ENCODE assay signal across 8 cellular contexts in the genomic region with DNA sequence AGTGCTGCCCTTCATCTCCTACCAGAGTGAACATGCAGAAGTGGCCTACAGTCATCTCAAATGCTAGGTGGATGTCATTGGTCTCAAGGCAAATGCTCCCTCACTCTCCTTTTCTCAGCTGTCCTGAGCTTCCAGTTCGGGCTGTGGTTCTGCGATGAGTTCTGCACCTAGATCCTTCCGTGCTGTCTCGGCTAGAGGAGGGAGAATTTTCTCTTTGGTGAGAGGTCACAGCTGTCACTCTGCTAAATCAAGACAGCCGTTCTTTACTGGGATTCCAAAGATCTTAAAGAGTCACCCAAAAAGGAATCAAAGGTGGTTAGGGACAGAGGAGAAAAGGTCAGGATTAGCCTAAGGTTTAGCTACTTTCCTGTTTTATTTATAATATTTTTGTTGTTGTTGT. TPM values are rescaled to one million over a fixed set of nuclear protein-coding genes. Genes with fewer than 3 reads are reported as not detected.
DNase-seq lines count a peak whose midpoint lies in the region; ATAC-seq and TF ChIP-seq lines count a peak whose summit lies in the region.

No MANE protein-coding gene starts in this region.

- H3K27me3 Mint-ChIP-seq in CD8-positive, alpha-beta memory T cell: no peaks in the 10 kb centered on the region
- no peaks in the 10 kb centered on the region for H3K27me3 Mint-ChIP-seq in central memory CD8-positive, alpha-beta T cell
- H3K27me3 Mint-ChIP-seq in nephron (ENCODE audit: low read depth): no peaks in the 10 kb centered on the region

- no peaks in the 10 kb centered on the region for H3K9me3 Mint-ChIP-seq in CD8-positive, alpha-beta memory T cell
- no peaks in the 10 kb centered on the region for H3K9me3 Mint-ChIP-seq in central memory CD8-positive, alpha-beta T cell
- H3K9me3 Mint-ChIP-seq in nephron: no peaks in the 10 kb centered on the region

- TF ChIP-seq CTCF in MM.1S (IDR thresholded peaks at IDR 0.05; ENCODE audit: low read length) (no peak), nephron (IDR thresholded peaks at IDR 0.05; ENCODE audit: unreplicated experiment in 3 of 3) (no peak)

- peaks cover 8% of the 10 kb centered on the region for H3F3A ChIP-seq in MM.1S (ENCODE audit: insufficient read depth, low read length)

- H3K27ac ChIP-seq in CD8-positive, alpha-beta memory T cell (ENCODE audit: low read depth, low read length): no peak overlapping the region
- H3K27ac ChIP-seq in MM.1S (ENCODE audit: low read length): no peak overlapping the region

- DNase-seq in CD8-positive, alpha-beta memory T cell: no peak
- no peak for DNase-seq in MM.1S
- no peak for DNase-seq in central memory CD8-positive, alpha-beta T cell (ENCODE audit: low spot score in 2 of 2)
- no peak for DNase-seq in activated gamma-delta T cell treated with Interleukin-2 at 50 U/mL for 16 hours
- no peak for DNase-seq in NOMO-1 treated with DMSO at 0.1 percent for 48 hours (lab: John Stamatoyannopoulos, UW; ENCODE audit: unreplicated experiment)
- no peak for DNase-seq in DMS153 treated with DMSO at 0.1 percent for 48 hours (lab: John Stamatoyannopoulos, UW; ENCODE audit: unreplicated experiment)

- CTCF ChIA-PET in CD8-positive, alpha-beta memory T cell (lab: Charles Lee): interaction anchor here (0.9 to 1.5 kb wide), 4 partner anchors 18 to 300 kb away, joined by 3 to 6 read pairs (median 3); a partner anchor contains a TSS

- peaks cover 71% of the 10 kb centered on the region for H3K79me2 ChIP-seq in MM.1S (ENCODE audit: low read length)

- peaks cover 0 to 47% (median 11%) of the 10 kb centered on the region in 3 donors for H3K36me3 Mint-ChIP-seq in CD8-positive, alpha-beta memory T cell
- H3K36me3 Mint-ChIP-seq in central memory CD8-positive, alpha-beta T cell (ENCODE audit: insufficient read depth): peaks cover 36% of the 10 kb centered on the region
- peaks cover 22% of the 10 kb centered on the region for H3K36me3 Mint-ChIP-seq in nephron (ENCODE audit: low read depth)

- peaks cover 9% of the 10 kb centered on the region for H3K36me3 ChIP-seq in CD8-positive, alpha-beta memory T cell (ENCODE audit: insufficient read depth, low read length)
- H3K36me3 ChIP-seq in MM.1S (replicated peaks; ENCODE audit: insufficient read depth, low read length): peaks cover 4% of the 10 kb centered on the region; the same call in 1 of the 2 replicates

- no peaks in the 10 kb centered on the region for H3K27me3 ChIP-seq in CD8-positive, alpha-beta memory T cell (ENCODE audit: insufficient read depth, low read length, poor library complexity, severe bottlenecking)
- H3K27me3 ChIP-seq in MM.1S (replicated peaks; ENCODE audit: insufficient read depth, low read length): no peaks in the 10 kb centered on the region

- peak overlapping the region; percentile 86 to 93 (median 92) for H3K4me3 Mint-ChIP-seq in CD8-positive, alpha-beta memory T cell
- peak overlapping the region; percentile 85 for H3K4me3 Mint-ChIP-seq in central memory CD8-positive, alpha-beta T cell
- peak overlapping the region; percentile 76 to 96 (median 90) for H3K4me3 Mint-ChIP-seq in nephron

- H3K4me2 ChIP-seq in MM.1S (ENCODE audit: low read depth, low read length): peak overlapping the region; percentile 60

- H3K9me2 ChIP-seq in MM.1S (replicated peaks; ENCODE audit: insufficient read depth, low read length): no peaks in the 10 kb centered on the region

- peaks cover 34% of the 10 kb centered on the region for H3K4me1 ChIP-seq in CD8-positive, alpha-beta memory T cell (ENCODE audit: insufficient read depth, low read length)
- peaks cover 25% of the 10 kb centered on the region for H3K4me1 ChIP-seq in MM.1S (ENCODE audit: low read length)

- H3K4me3 ChIP-seq in CD8-positive, alpha-beta memory T cell (ENCODE audit: low read length): peak overlapping the region; percentile 18
- no peak overlapping the region for H3K4me3 ChIP-seq in MM.1S (ENCODE audit: low read length)

- peak overlapping the region in 6 of 8 donors; percentile 47 to 98 (median 80) for H3K27ac Mint-ChIP-seq in CD8-positive, alpha-beta memory T cell
- peak overlapping the region; percentile 75 for H3K27ac Mint-ChIP-seq in central memory CD8-positive, alpha-beta T cell (ENCODE audit: low read depth)
- peak overlapping the region; percentile 73 to 85 (median 78) for H3K27ac Mint-ChIP-seq in nephron

- H4K20me1 ChIP-seq in MM.1S (ENCODE audit: insufficient read depth, low read length): peaks cover 6% of the 10 kb centered on the region; the same call in 1 of the 2 replicates

- no peaks in the 10 kb centered on the region for H3K9me3 ChIP-seq in CD8-positive, alpha-beta memory T cell (ENCODE audit: low read length)
- no peaks in the 10 kb centered on the region for H3K9me3 ChIP-seq in MM.1S (replicated peaks; ENCODE audit: insufficient read depth, low read length)

- H3K4me1 Mint-ChIP-seq in CD8-positive, alpha-beta memory T cell: peaks cover 60 to 77% (median 76%) of the 10 kb centered on the region in 3 donors
- H3K4me1 Mint-ChIP-seq in central memory CD8-positive, alpha-beta T cell: peaks cover 62% of the 10 kb centered on the region
- peaks cover 62% of the 10 kb centered on the region for H3K4me1 Mint-ChIP-seq in nephron

- no peak for ATAC-seq in central memory CD8-positive, alpha-beta T cell (replicated peaks; ENCODE audit: extremely low read depth, poor library complexity, severe bottlenecking)
- no peak for ATAC-seq in GM21381 (IDR thresholded peaks at IDR 0.05; ENCODE audit: unreplicated experiment)

- POLR2A ChIA-PET in CD8-positive, alpha-beta memory T cell (lab: Charles Lee): no interaction called here

- no peak overlapping the region for H2AFZ ChIP-seq in MM.1S (ENCODE audit: low read length)

- no peak overlapping the region for H3K9ac ChIP-seq in MM.1S (ENCODE audit: low read length)

RNA-seq across cellular contexts. Expression of a gene that starts 2.9 kb away (rescaled TPM):
- total RNA-seq in CD8-positive, alpha-beta memory T cell: 10 to 100 TPM; 58.5 to 58.7 TPM
- 55.8 TPM for polyA plus RNA-seq in CD8-positive, alpha-beta memory T cell

RNA-seq across cellular contexts. Expression of a gene that starts 17.4 kb away (rescaled TPM):
- total RNA-seq in CD8-positive, alpha-beta memory T cell: under 1 TPM; 0.22 to 0.24 TPM
- 0.24 TPM for polyA plus RNA-seq in CD8-positive, alpha-beta memory T cell
